ENCODE assay signal across 15 cellular contexts in genomic region chr15:70604671-70605070, GRCh38.
DNase-seq lines count a peak whose midpoint lies in the region; ATAC-seq and TF ChIP-seq lines count a peak whose summit lies in the region.
"Had no signal": no experiment of that assay in that cellular context is flagged by ENCODE, and none has a peak within 500 bp of the region (broad histone marks: within the 10 kb centered on the region; RNA-seq: fewer than 3 reads in every experiment).

No MANE protein-coding gene starts in this region.

- H3K4me1 ChIP-seq in A673 (ENCODE audit: insufficient read depth, low read length, poor library complexity, severe bottlenecking) (peaks cover 17% of the 10 kb centered on the region), muscle layer of colon (ENCODE audit: insufficient read depth, low read length) (peaks cover 36% of the 10 kb centered on the region), gastrocnemius medialis (peaks cover 9 to 19% of the 10 kb centered on the region in 2 donors)

- H3K4me1 Mint-ChIP-seq in activated T-helper 2 cell treated with anti-CD3 and anti-CD28 coated beads, Interferon-gamma antibody, Interleukin-2, Interleukin-4, amounts not matched to agents 10 μg/mL and 5 μg/mL and 100 μg/mL, durations not matched to agents 14 hours and 24 hours and 36 hours (ENCODE audit: low read depth): no peaks in the 10 kb centered on the region

- H3K36me3 ChIP-seq in A673 (ENCODE audit: insufficient read depth, low read length, poor library complexity, severe bottlenecking) (no peaks in the 10 kb centered on the region), muscle layer of colon (ENCODE audit: insufficient read depth, low read length) (no peaks in the 10 kb centered on the region), gastrocnemius medialis (no peaks in the 10 kb centered on the region)

- TF ChIP-seq CTCF in A673 (conservative IDR thresholded peaks at IDR 0.05; ENCODE audit: low read depth, low read length) (peak; percentile 43), dorsolateral prefrontal cortex (IDR thresholded peaks at IDR 0.05 in 54 of 56, conservative IDR thresholded peaks at IDR 0.05 in 2 of 56; ENCODE audit: low read depth in 1 of 56, partially characterized antibody in 56 of 56) (peak in 8 of 56 donors; percentile 8 to 41 (median 18)), RWPE1 (conservative IDR thresholded peaks at IDR 0.05; ENCODE audit: low read depth) (no peak), gastrocnemius medialis (IDR thresholded peaks at IDR 0.05 in 4 of 5, conservative IDR thresholded peaks at IDR 0.05 in 1 of 5) (no peak)

- CTCF ChIA-PET in A673 (lab: Charles Lee) (no interaction called here), RWPE1 (lab: Yijun Ruan, JAX) (interaction anchor here (0.6 kb wide), 1 partner anchor 38 kb away, joined by 3 read pairs; no protein-coding TSS in a partner anchor)

- H3K9me3 ChIP-seq in A673 (ENCODE audit: low read depth, low read length, poor library complexity, severe bottlenecking): peaks cover 5% of the 10 kb centered on the region
- H3K9me3 ChIP-seq in muscle layer of colon (ENCODE audit: low read length): no peaks in the 10 kb centered on the region
- no peaks in the 10 kb centered on the region for H3K9me3 ChIP-seq in gastrocnemius medialis

- H3K4me3 Mint-ChIP-seq in activated T-helper 2 cell treated with anti-CD3 and anti-CD28 coated beads, Interferon-gamma antibody, Interleukin-2, Interleukin-4, amounts not matched to agents 10 μg/mL and 5 μg/mL and 100 μg/mL, durations not matched to agents 14 hours and 24 hours and 36 hours (ENCODE audit: low read depth): no peak overlapping the region
- H3K4me3 Mint-ChIP-seq: activated T-cell treated with anti-CD3 and anti-CD28 coated beads, Interleukin-2, amount 50 U/mL, for 4 hours; natural killer cell treated with Interleukin-12 subunit alpha and Interleukin-12 subunit beta and Interleukin-15 and Interleukin-18, amount 100 ng/mL, for 72 hours had no signal

- BruUV-seq in A673 (replicated peaks; lab: Mats Ljungman, UMichigan): no TSS peak

- no peak for ATAC-seq in gastrocnemius medialis
- ATAC-seq: activated T-cell treated with anti-CD3 and anti-CD28 coated beads, Interleukin-2, amount 50 U/mL, for 4 hours; natural killer cell treated with Interleukin-12 subunit alpha and Interleukin-12 subunit beta and Interleukin-15 and Interleukin-18, amount 100 ng/mL, for 72 hours had no signal

- H3K27ac ChIP-seq in A673 (ENCODE audit: low read depth, low read length, poor library complexity, severe bottlenecking) (no peak overlapping the region), dorsolateral prefrontal cortex (peak overlapping the region in 42 of 59 donors; percentile 3 to 80 (median 60)), muscle layer of colon (ENCODE audit: low read depth, low read length) (peak overlapping the region; percentile 45), RWPE1 (no peak overlapping the region), gastrocnemius medialis (no peak overlapping the region)
- H3K27ac ChIP-seq: HL-60 had no signal

- DNase-seq in A673 (ENCODE audit: low spot score) (peak; percentile 55), M059J (ENCODE audit: low read depth) (peak; percentile 65), dorsolateral prefrontal cortex (peak in 4 of 10 donors; percentile 26 to 57 (median 50)), COR-L47 (lab: John Stamatoyannopoulos, UW) (no peak), RWPE1 (ENCODE audit: low spot score) (no peak), gastrocnemius medialis (no peak)
- DNase-seq in activated T-helper 2 cell treated with anti-CD3 and anti-CD28 coated beads, Interferon-gamma antibody, Interleukin-2, Interleukin-4, amounts not matched to agents 10 μg/mL and 5 μg/mL and 100 μg/mL, durations not matched to agents 14 hours and 24 hours and 36 hours (ENCODE audit: low spot score): no peak
- DNase-seq: activated T-cell treated with anti-CD3 and anti-CD28 coated beads, Interleukin-2, amount 50 U/mL, for 4 hours; AML-193; central memory CD4-positive, alpha-beta T cell; NCI-H1694 treated with DMSO at 0.1 percent for 48 hours; stimulated activated CD4-positive, alpha-beta T cell treated with anti-CD3 and anti-CD28 coated beads, Interleukin-2, amount 100 ng/mL, for 48 hours had no signal

- peaks cover 5% of the 10 kb centered on the region for H3K9me3 Mint-ChIP-seq in activated T-helper 2 cell treated with anti-CD3 and anti-CD28 coated beads, Interferon-gamma antibody, Interleukin-2, Interleukin-4, amounts not matched to agents 10 μg/mL and 5 μg/mL and 100 μg/mL, durations not matched to agents 14 hours and 24 hours and 36 hours
- H3K9me3 Mint-ChIP-seq: natural killer cell treated with Interleukin-12 subunit alpha and Interleukin-12 subunit beta and Interleukin-15 and Interleukin-18, amount 100 ng/mL, for 72 hours had no signal

- POLR2A ChIA-PET in A673 (lab: Charles Lee; ENCODE audit: low non-redundant PET) (no interaction called here), RWPE1 (lab: Yijun Ruan, JAX; ENCODE audit: low non-redundant PET) (no interaction called here)

- H3K27ac Mint-ChIP-seq in activated T-helper 2 cell treated with anti-CD3 and anti-CD28 coated beads, Interferon-gamma antibody, Interleukin-2, Interleukin-4, amounts not matched to agents 10 μg/mL and 5 μg/mL and 100 μg/mL, durations not matched to agents 14 hours and 24 hours and 36 hours: no peak overlapping the region
- H3K27ac Mint-ChIP-seq: natural killer cell treated with Interleukin-12 subunit alpha and Interleukin-12 subunit beta and Interleukin-15 and Interleukin-18, amount 100 ng/mL, for 72 hours had no signal

- peaks cover 8% of the 10 kb centered on the region for H3K27me3 Mint-ChIP-seq in activated T-helper 2 cell treated with anti-CD3 and anti-CD28 coated beads, Interferon-gamma antibody, Interleukin-2, Interleukin-4, amounts not matched to agents 10 μg/mL and 5 μg/mL and 100 μg/mL, durations not matched to agents 14 hours and 24 hours and 36 hours (ENCODE audit: low read depth)

- H3K27me3 ChIP-seq in A673 (replicated peaks; ENCODE audit: insufficient read depth, low read depth, low read length, poor library complexity): no peaks in the 10 kb centered on the region
- H3K27me3 ChIP-seq in dorsolateral prefrontal cortex: no peaks in the 10 kb centered on the region
- H3K27me3 ChIP-seq in muscle layer of colon (ENCODE audit: control insufficient read depth in 1 of 2, insufficient read depth in 2 of 2, low read length in 2 of 2): no peaks in the 10 kb centered on the region
- H3K27me3 ChIP-seq in gastrocnemius medialis: no peaks in the 10 kb centered on the region

- H3K4me3 ChIP-seq in A673 (ENCODE audit: low read depth, low read length, poor library complexity, severe bottlenecking) (no peak overlapping the region), dorsolateral prefrontal cortex (peak overlapping the region in 7 of 59 donors; percentile 3 to 38 (median 23)), muscle layer of colon (ENCODE audit: low read depth in 1 of 2, low read length in 2 of 2) (no peak overlapping the region), gastrocnemius medialis (no peak overlapping the region)

- H3K9ac ChIP-seq in muscle layer of colon (ENCODE audit: low read length): peak overlapping the region; percentile 33

- intact Hi-C loops in A673 (cut with micrococcal nuclease; ENCODE audit: unreplicated experiment): no loop called here
- intact Hi-C loops in dorsolateral prefrontal cortex (cut with DNase I): no loop called here
- intact Hi-C loops in activated T-helper 2 cell treated with anti-CD3 and anti-CD28 coated beads, Interferon-gamma antibody, Interleukin-2, Interleukin-4, amounts not matched to agents 10 μg/mL and 5 μg/mL and 100 μg/mL, durations not matched to agents 14 hours and 24 hours and 36 hours (cut with micrococcal nuclease): no loop called here
- intact Hi-C loops in gastrocnemius medialis (cut with DNase I; ENCODE audit: low total_unique reads): no loop called here

- in situ Hi-C loops in gastrocnemius medialis (cut with MboI; ENCODE audit: low sequenced_read_pairs in 4 of 4): no loop called here

- TF ChIP-seq POLR2A in gastrocnemius medialis (IDR thresholded peaks at IDR 0.05): no peak

- no peaks in the 10 kb centered on the region for H3K36me3 Mint-ChIP-seq in activated T-helper 2 cell treated with anti-CD3 and anti-CD28 coated beads, Interferon-gamma antibody, Interleukin-2, Interleukin-4, amounts not matched to agents 10 μg/mL and 5 μg/mL and 100 μg/mL, durations not matched to agents 14 hours and 24 hours and 36 hours (ENCODE audit: low read depth)

Comparison
In these comparisons a context has a peak if more than half of its experiments do, and no peak if none do; other contexts are left out.
1. DNase-seq: peak in A673 (single experiment) and M059J (single experiment); none in COR-L47 (single experiment), RWPE1 (single experiment), activated T-helper 2 cell treated with anti-CD3 and anti-CD28 coated beads, Interferon-gamma antibody, Interleukin-2, Interleukin-4, amounts not matched to agents 10 μg/mL and 5 μg/mL and 100 μg/mL, durations not matched to agents 14 hours and 24 hours and 36 hours (single experiment) and gastrocnemius medialis (0 of 2).
2. H3K27ac ChIP-seq: peak in dorsolateral prefrontal cortex (42 of 59) and muscle layer of colon (single experiment); none in A673 (single experiment), RWPE1 (single experiment) and gastrocnemius medialis (0 of 4).